In genomic region chr14:61668267-61668666, GRCh38 we compare ENCODE assay signal across 16 cellular contexts. TPM values are rescaled to one million over a fixed set of nuclear protein-coding genes. Genes with fewer than 3 reads are reported as not detected.
DNase-seq lines count a peak whose midpoint lies in the region; ATAC-seq and TF ChIP-seq lines count a peak whose summit lies in the region.
"Had no signal": no experiment of that assay in that cellular context is flagged by ENCODE, and none has a peak within 500 bp of the region (broad histone marks: within the 10 kb centered on the region; RNA-seq: fewer than 3 reads in every experiment).

No MANE protein-coding gene starts in this region.

- no peak for TF ChIP-seq CTCF in epithelial cell of esophagus (IDR thresholded peaks at IDR 0.05; ENCODE audit: insufficient read depth, low read depth, low read length, missing control alignments)

- peak; percentile 63 for DNase-seq in activated naive CD4-positive, alpha-beta T cell treated with anti-CD3 and anti-CD28 coated beads for 36 hours
- no peak for DNase-seq in activated naive CD4-positive, alpha-beta T cell treated with anti-CD3 and anti-CD28 coated beads, Interleukin-2, amount 50 U/mL, for 16 hours
- peak; percentile 76 for DNase-seq in HT1080 (ENCODE audit: low read depth)
- DNase-seq in epithelial cell of esophagus (ENCODE audit: low read depth) = peak; percentile 82
- DNase-seq in stimulated activated effector memory CD8-positive, alpha-beta T cell treated with anti-CD3 and anti-CD28 coated beads, Interleukin-12 subunit alpha, Interleukin-12 subunit beta, amount 100 ng/mL, for 72 hours (ENCODE audit: low spot score in 2 of 2) = no peak
- no peak for DNase-seq in sciatic nerve (ENCODE audit: low spot score)
- DNase-seq in stimulated activated naive B cell treated with anti-CD40 and anti-IgM and Interleukin-4, amounts not matched to agents 10 μg/mL and 1 μg/mL and 100 μg/mL, for 72 hours = no peak
- DNase-seq: body of pancreas, foreskin melanocyte, NCI-H146, NCI-H524 had no signal

- no peaks in the 10 kb centered on the region for H3K27me3 Mint-ChIP-seq in activated naive CD4-positive, alpha-beta T cell treated with anti-CD3 and anti-CD28 coated beads for 36 hours (ENCODE audit: low read depth)
- H3K27me3 Mint-ChIP-seq in stimulated activated naive B cell treated with anti-CD40 and anti-IgM and Interleukin-4, amounts not matched to agents 10 μg/mL and 1 μg/mL and 100 μg/mL, for 72 hours = no peaks in the 10 kb centered on the region
- H3K27me3 Mint-ChIP-seq: memory B cell had no signal

- intact Hi-C loops in activated naive CD4-positive, alpha-beta T cell treated with anti-CD3 and anti-CD28 coated beads for 36 hours (cut with micrococcal nuclease) = loop anchor here (10.0 kb wide), 1 partner anchor 337 kb away; no protein-coding TSS in a partner anchor
- intact Hi-C loops in sciatic nerve (cut with DNase I) = no loop called here

- no peaks in the 10 kb centered on the region for H3K36me3 Mint-ChIP-seq in activated naive CD4-positive, alpha-beta T cell treated with anti-CD3 and anti-CD28 coated beads for 36 hours (ENCODE audit: low read depth)
- peaks cover 2% of the 10 kb centered on the region for H3K36me3 Mint-ChIP-seq in stimulated activated effector memory CD8-positive, alpha-beta T cell treated with anti-CD3 and anti-CD28 coated beads, Interleukin-12 subunit alpha, Interleukin-12 subunit beta, amount 100 ng/mL, for 72 hours
- no peaks in the 10 kb centered on the region for H3K36me3 Mint-ChIP-seq in stimulated activated naive B cell treated with anti-CD40 and anti-IgM and Interleukin-4, amounts not matched to agents 10 μg/mL and 1 μg/mL and 100 μg/mL, for 72 hours
- H3K36me3 Mint-ChIP-seq: memory B cell had no signal

- no peak overlapping the region for H3K4me3 Mint-ChIP-seq in activated naive CD4-positive, alpha-beta T cell treated with anti-CD3 and anti-CD28 coated beads for 36 hours
- no peak overlapping the region for H3K4me3 Mint-ChIP-seq in stimulated activated effector memory CD8-positive, alpha-beta T cell treated with anti-CD3 and anti-CD28 coated beads, Interleukin-12 subunit alpha, Interleukin-12 subunit beta, amount 100 ng/mL, for 72 hours
- no peak overlapping the region for H3K4me3 Mint-ChIP-seq in stimulated activated naive B cell treated with anti-CD40 and anti-IgM and Interleukin-4, amounts not matched to agents 10 μg/mL and 1 μg/mL and 100 μg/mL, for 72 hours
- H3K4me3 Mint-ChIP-seq: activated T-helper 1 cell treated with anti-CD3 and anti-CD28 coated beads, Interleukin-12 subunit alpha, Interleukin-12 subunit beta, Interleukin-2, Interleukin-4 antibody, amounts not matched to agents 30 ng/mL and 10 ng/mL and 1 ng/mL, durations not matched to agents 14 hours and 24 hours and 36 hours; memory B cell; T-helper 1 cell treated with Interleukin-12 subunit alpha and Interleukin-12 subunit beta and Interleukin-4 antibody, amounts not matched to agents 30 μg/mL and 1 μg/mL, for 36 hours had no signal

- peak; percentile 77 for ATAC-seq in stimulated activated effector memory CD8-positive, alpha-beta T cell treated with anti-CD3 and anti-CD28 coated beads, Interleukin-12 subunit alpha, Interleukin-12 subunit beta, amount 100 ng/mL, for 72 hours
- ATAC-seq in GM21576 (IDR thresholded peaks at IDR 0.05; ENCODE audit: unreplicated experiment) (no peak), sciatic nerve (no peak)
- no peak for ATAC-seq in stimulated activated naive B cell treated with anti-CD40 and anti-IgM and Interleukin-4, amounts not matched to agents 10 μg/mL and 1 μg/mL and 100 μg/mL, for 72 hours (replicated peaks)
- ATAC-seq: body of pancreas, Panc1 had no signal

- H3K4me3 ChIP-seq in epithelial cell of esophagus (ENCODE audit: low read length) = no peak overlapping the region
- H3K4me3 ChIP-seq: body of pancreas had no signal

- CTCF ChIA-PET in activated naive CD4-positive, alpha-beta T cell treated with anti-CD3 and anti-CD28 coated beads for 36 hours (lab: Charles Lee) = interaction anchor here (0.8 to 1.8 kb wide), 2 partner anchors 193 to 198 kb away, joined by 3 read pairs; no protein-coding TSS in a partner anchor

- H3K9me3 Mint-ChIP-seq in activated naive CD4-positive, alpha-beta T cell treated with anti-CD3 and anti-CD28 coated beads for 36 hours = no peaks in the 10 kb centered on the region
- no peaks in the 10 kb centered on the region for H3K9me3 Mint-ChIP-seq in stimulated activated effector memory CD8-positive, alpha-beta T cell treated with anti-CD3 and anti-CD28 coated beads, Interleukin-12 subunit alpha, Interleukin-12 subunit beta, amount 100 ng/mL, for 72 hours
- peaks cover 3 to 5% of the 10 kb centered on the region in 2 donors for H3K9me3 Mint-ChIP-seq in stimulated activated naive B cell treated with anti-CD40 and anti-IgM and Interleukin-4, amounts not matched to agents 10 μg/mL and 1 μg/mL and 100 μg/mL, for 72 hours
- H3K9me3 Mint-ChIP-seq: activated T-helper 1 cell treated with anti-CD3 and anti-CD28 coated beads, Interleukin-12 subunit alpha, Interleukin-12 subunit beta, Interleukin-2, Interleukin-4 antibody, amounts not matched to agents 30 ng/mL and 10 ng/mL and 1 ng/mL, durations not matched to agents 14 hours and 24 hours and 36 hours; memory B cell; T-helper 1 cell treated with Interleukin-12 subunit alpha and Interleukin-12 subunit beta and Interleukin-4 antibody, amounts not matched to agents 30 μg/mL and 1 μg/mL, for 36 hours had no signal

- H3K27ac Mint-ChIP-seq in activated naive CD4-positive, alpha-beta T cell treated with anti-CD3 and anti-CD28 coated beads for 36 hours = no peak overlapping the region
- no peak overlapping the region for H3K27ac Mint-ChIP-seq in stimulated activated effector memory CD8-positive, alpha-beta T cell treated with anti-CD3 and anti-CD28 coated beads, Interleukin-12 subunit alpha, Interleukin-12 subunit beta, amount 100 ng/mL, for 72 hours
- no peak overlapping the region for H3K27ac Mint-ChIP-seq in stimulated activated naive B cell treated with anti-CD40 and anti-IgM and Interleukin-4, amounts not matched to agents 10 μg/mL and 1 μg/mL and 100 μg/mL, for 72 hours
- H3K27ac Mint-ChIP-seq: activated T-helper 1 cell treated with anti-CD3 and anti-CD28 coated beads, Interleukin-12 subunit alpha, Interleukin-12 subunit beta, Interleukin-2, Interleukin-4 antibody, amounts not matched to agents 30 ng/mL and 10 ng/mL and 1 ng/mL, durations not matched to agents 14 hours and 24 hours and 36 hours; memory B cell; T-helper 1 cell treated with Interleukin-12 subunit alpha and Interleukin-12 subunit beta and Interleukin-4 antibody, amounts not matched to agents 30 μg/mL and 1 μg/mL, for 36 hours had no signal

- H3K4me1 Mint-ChIP-seq in activated naive CD4-positive, alpha-beta T cell treated with anti-CD3 and anti-CD28 coated beads for 36 hours (ENCODE audit: low read depth) = peaks cover 45% of the 10 kb centered on the region
- H3K4me1 Mint-ChIP-seq in stimulated activated effector memory CD8-positive, alpha-beta T cell treated with anti-CD3 and anti-CD28 coated beads, Interleukin-12 subunit alpha, Interleukin-12 subunit beta, amount 100 ng/mL, for 72 hours = peaks cover 36% of the 10 kb centered on the region
- H3K4me1 Mint-ChIP-seq in stimulated activated naive B cell treated with anti-CD40 and anti-IgM and Interleukin-4, amounts not matched to agents 10 μg/mL and 1 μg/mL and 100 μg/mL, for 72 hours = peaks cover 26 to 39% of the 10 kb centered on the region in 2 donors

RNA-seq across cellular contexts. Expression of gene HIF1A, which starts 27.0 kb away (rescaled TPM):
- total RNA-seq in activated naive CD4-positive, alpha-beta T cell treated with anti-CD3 and anti-CD28 coated beads for 36 hours = 100 to 1,000 TPM; 398 to 417 TPM
- total RNA-seq in HT1080 (2014; rRNA removed; shearing (Covaris generic)) = 153 and 176 TPM in 2 replicates
- polyA plus RNA-seq in HT1080 (2015; cell fraction: cytosol; rRNA removed) = 153 and 197 TPM in 2 replicates
- 399 and 406 TPM in 2 replicates for polyA plus RNA-seq in HT1080 (2015; cell fraction: nucleus; rRNA removed)
- 123 TPM for total RNA-seq in sciatic nerve

Comparison
In these comparisons a context has a peak if more than half of its experiments do, and no peak if none do; other contexts are left out.
1. DNase-seq: peak in activated naive CD4-positive, alpha-beta T cell treated with anti-CD3 and anti-CD28 coated beads for 36 hours (single experiment), HT1080 (single experiment) and epithelial cell of esophagus (single experiment); none in activated naive CD4-positive, alpha-beta T cell treated with anti-CD3 and anti-CD28 coated beads, Interleukin-2, amount 50 U/mL, for 16 hours (single experiment), stimulated activated effector memory CD8-positive, alpha-beta T cell treated with anti-CD3 and anti-CD28 coated beads, Interleukin-12 subunit alpha, Interleukin-12 subunit beta, amount 100 ng/mL, for 72 hours (0 of 2), sciatic nerve (single experiment) and stimulated activated naive B cell treated with anti-CD40 and anti-IgM and Interleukin-4, amounts not matched to agents 10 μg/mL and 1 μg/mL and 100 μg/mL, for 72 hours (single experiment).